8 cellular contexts compared by ENCODE assay signal in the genomic region with DNA sequence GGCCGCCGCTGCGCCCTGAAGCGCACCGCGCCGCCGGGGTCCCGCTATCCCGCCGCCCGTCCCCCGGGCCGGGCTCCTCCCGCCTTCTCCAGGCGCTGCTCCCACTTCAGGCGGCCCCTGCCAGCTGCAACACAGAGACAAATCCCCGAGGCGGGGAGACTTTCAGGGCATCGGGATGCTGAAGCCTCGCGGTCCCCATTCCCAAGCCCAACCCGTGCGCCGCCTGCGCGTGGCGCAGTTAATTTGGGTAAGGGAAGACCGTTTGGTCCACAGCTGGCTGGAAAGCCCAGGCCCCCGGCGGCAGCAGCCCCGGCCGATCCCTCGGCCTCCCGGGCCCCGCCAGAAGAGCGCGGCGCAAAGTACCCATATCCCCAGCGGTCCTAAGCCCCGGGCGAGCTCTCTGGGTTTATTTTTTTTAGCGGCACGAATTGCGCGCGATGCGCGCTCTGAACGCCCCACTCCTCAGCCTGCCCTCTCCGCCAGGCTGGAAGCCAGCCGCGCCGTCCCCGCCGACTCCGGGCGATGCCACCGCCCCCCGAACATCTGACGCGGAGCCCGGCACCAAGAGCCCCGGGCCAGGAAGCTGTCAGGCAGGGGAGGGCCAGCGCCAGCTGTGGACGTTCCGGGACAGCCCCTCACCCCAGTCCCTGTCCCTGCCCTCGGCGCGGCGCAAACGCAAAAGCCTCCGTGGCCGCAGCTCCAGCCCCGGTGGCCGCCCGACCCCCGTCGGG. TPM values are rescaled to one million over a fixed set of nuclear protein-coding genes. Genes with fewer than 3 reads are reported as not detected.
A peak's percentile ranks its signal among the peaks of the same experiment; 100 is the strongest.
DNase-seq lines count a peak whose midpoint lies in the region; ATAC-seq and TF ChIP-seq lines count a peak whose summit lies in the region.

No MANE protein-coding gene starts in this region.

- no peak overlapping the region for H2BK12ac ChIP-seq in neuronal stem cell (ENCODE audit: low read length)

- DNase-seq in ELF-1 (ENCODE audit: low read depth, low spot score) (peak; percentile 70), glutamatergic neuron (peak; percentile 53), neuronal stem cell (ENCODE audit: low spot score) (peak; percentile 65), DMS79 treated with DMSO at 0.1 percent for 48 hours (lab: John Stamatoyannopoulos, UW) (no peak)
- peak; percentile 28 for DNase-seq in activated CD8-positive, alpha-beta T cell treated with anti-CD3 and anti-CD28 coated beads, Interleukin-2, amount 10 ng/mL, durations not matched to agents 7 days and 5 days
- DNase-seq in stimulated activated CD4-positive, alpha-beta T cell treated with anti-CD3 and anti-CD28 coated beads, Interleukin-4, amount 100 ng/mL, for 24 hours: no peak

- POLR2A ChIA-PET in activated CD8-positive, alpha-beta T cell treated with anti-CD3 and anti-CD28 coated beads, Interleukin-2, amount 10 ng/mL, durations not matched to agents 7 days and 5 days (lab: Charles Lee): no interaction called here

- peak overlapping the region; percentile 93 for H3K18ac ChIP-seq in neuronal stem cell (ENCODE audit: low read length)

- H2BK5ac ChIP-seq in neuronal stem cell (ENCODE audit: low read length): peak overlapping the region; percentile 67

- peak overlapping the region; percentile 62 to 93 for H3K4me3 ChIP-seq in neuronal stem cell (ENCODE audit: low read length in 2 of 2)

- H3K4me3 Mint-ChIP-seq in activated CD8-positive, alpha-beta T cell treated with anti-CD3 and anti-CD28 coated beads, Interleukin-2, amount 10 ng/mL, durations not matched to agents 7 days and 5 days: peak overlapping the region; percentile 5
- peak overlapping the region; percentile 71 for H3K4me3 Mint-ChIP-seq in glutamatergic neuron (ENCODE audit: unreplicated experiment)

- H3K4ac ChIP-seq in neuronal stem cell (ENCODE audit: low read length): no peak overlapping the region

- ATAC-seq in GM19455 (IDR thresholded peaks at IDR 0.05; ENCODE audit: unreplicated experiment): peak; percentile 46
- peak; percentile 53 for ATAC-seq in HG03439 (IDR thresholded peaks at IDR 0.05; ENCODE audit: unreplicated experiment)
- peak; percentile 62 for ATAC-seq in activated CD8-positive, alpha-beta T cell treated with anti-CD3 and anti-CD28 coated beads, Interleukin-2, amount 10 ng/mL, durations not matched to agents 7 days and 5 days

- CTCF ChIA-PET in activated CD8-positive, alpha-beta T cell treated with anti-CD3 and anti-CD28 coated beads, Interleukin-2, amount 10 ng/mL, durations not matched to agents 7 days and 5 days (lab: Charles Lee): interaction anchor here (0.7 to 1.3 kb wide), 2 partner anchors 12 to 309 kb away, joined by 3 read pairs; no protein-coding TSS in a partner anchor

- H3K36me3 ChIP-seq in neuronal stem cell (replicated peaks in 1 of 2; ENCODE audit: control insufficient read depth in 2 of 2, insufficient read depth in 2 of 2, low read length in 2 of 2): peaks cover 0 to 2% of the 10 kb centered on the region in 2 donors

- peaks cover 10 to 11% of the 10 kb centered on the region in 2 donors for H3K4me1 ChIP-seq in neuronal stem cell (ENCODE audit: control insufficient read depth in 2 of 2, insufficient read depth in 1 of 2, low read depth in 1 of 2, low read length in 2 of 2)

- peak overlapping the region; percentile 63 for H3K23ac ChIP-seq in neuronal stem cell (ENCODE audit: low read depth, low read length, poor library complexity)

- no peaks in the 10 kb centered on the region for H3K27me3 ChIP-seq in neuronal stem cell (ENCODE audit: control insufficient read depth in 3 of 3, insufficient read depth in 3 of 3, low read depth in 1 of 3, low read length in 3 of 3)

- peak overlapping the region; percentile 87 for H3K4me2 ChIP-seq in neuronal stem cell (ENCODE audit: insufficient read depth, low read length, poor library complexity, severe bottlenecking)

- no peaks in the 10 kb centered on the region for H3K36me3 Mint-ChIP-seq in activated CD8-positive, alpha-beta T cell treated with anti-CD3 and anti-CD28 coated beads, Interleukin-2, amount 10 ng/mL, durations not matched to agents 7 days and 5 days (ENCODE audit: low read depth)
- H3K36me3 Mint-ChIP-seq in glutamatergic neuron (ENCODE audit: unreplicated experiment): no peaks in the 10 kb centered on the region

- no peak overlapping the region for H2BK15ac ChIP-seq in neuronal stem cell (ENCODE audit: low read length)

- peaks cover 2% of the 10 kb centered on the region for H3K4me1 Mint-ChIP-seq in activated CD8-positive, alpha-beta T cell treated with anti-CD3 and anti-CD28 coated beads, Interleukin-2, amount 10 ng/mL, durations not matched to agents 7 days and 5 days (ENCODE audit: low read depth)
- peaks cover 3% of the 10 kb centered on the region for H3K4me1 Mint-ChIP-seq in glutamatergic neuron (ENCODE audit: low read depth, unreplicated experiment)

- no peak overlapping the region for H3K27ac Mint-ChIP-seq in activated CD8-positive, alpha-beta T cell treated with anti-CD3 and anti-CD28 coated beads, Interleukin-2, amount 10 ng/mL, durations not matched to agents 7 days and 5 days
- H3K27ac Mint-ChIP-seq in glutamatergic neuron (ENCODE audit: unreplicated experiment): no peak overlapping the region

- H2AK5ac ChIP-seq in neuronal stem cell (ENCODE audit: low read depth, low read length): peak overlapping the region; percentile 14

- H3K9ac ChIP-seq in neuronal stem cell (ENCODE audit: low read depth, low read length, poor library complexity): peak overlapping the region; percentile 91

- no peak overlapping the region for H2BK120ac ChIP-seq in neuronal stem cell (ENCODE audit: low read depth, low read length)

- no peaks in the 10 kb centered on the region for H3K9me3 Mint-ChIP-seq in activated CD8-positive, alpha-beta T cell treated with anti-CD3 and anti-CD28 coated beads, Interleukin-2, amount 10 ng/mL, durations not matched to agents 7 days and 5 days (ENCODE audit: insufficient read depth)
- no peaks in the 10 kb centered on the region for H3K9me3 Mint-ChIP-seq in glutamatergic neuron (ENCODE audit: unreplicated experiment)

- peaks cover 53% of the 10 kb centered on the region for H3K27me3 Mint-ChIP-seq in activated CD8-positive, alpha-beta T cell treated with anti-CD3 and anti-CD28 coated beads, Interleukin-2, amount 10 ng/mL, durations not matched to agents 7 days and 5 days (ENCODE audit: low read depth)
- H3K27me3 Mint-ChIP-seq in glutamatergic neuron (ENCODE audit: unreplicated experiment): no peaks in the 10 kb centered on the region

- peak overlapping the region; percentile 98 for H2AFZ ChIP-seq in neuronal stem cell (ENCODE audit: low read length)

- peaks cover 2% of the 10 kb centered on the region for H3K79me1 ChIP-seq in neuronal stem cell (ENCODE audit: low read depth, low read length)

- no peak overlapping the region for H4K8ac ChIP-seq in neuronal stem cell (ENCODE audit: low read depth, low read length)

- peak overlapping the region; percentile 32 for H3K14ac ChIP-seq in neuronal stem cell (ENCODE audit: low read length)

- no CpG with 5 or more reads among the region's 79 CpGs for WGBS in neuronal stem cell (ENCODE audit: extremely low coverage in 2 of 2, insufficient read length in 2 of 2, insufficient replicate concordance in 1 of 2), 2 donors

- H4K91ac ChIP-seq in neuronal stem cell (ENCODE audit: low read depth, low read length, poor library complexity): no peak overlapping the region

- H3K9me3 ChIP-seq in neuronal stem cell (replicated peaks in 1 of 2; ENCODE audit: control insufficient read depth in 2 of 2, insufficient read depth in 1 of 2, low read depth in 1 of 2, low read length in 2 of 2): no peaks in the 10 kb centered on the region

- TF ChIP-seq CTCF in glutamatergic neuron (IDR thresholded peaks at IDR 0.05; ENCODE audit: partially characterized antibody, unreplicated experiment): no peak

- peak overlapping the region; percentile 84 for H3K27ac ChIP-seq in neuronal stem cell (replicated peaks; ENCODE audit: low read length)

RNA-seq across cellular contexts. Expression of a gene that starts 0.5 kb away (rescaled TPM):
- total RNA-seq in activated CD8-positive, alpha-beta T cell treated with anti-CD3 and anti-CD28 coated beads, Interleukin-2, amount 10 ng/mL, durations not matched to agents 7 days and 5 days: 1 to 10 TPM in 1 of 2 experiments, under 1 TPM in 1; 0.81 to 1.3 TPM
- total RNA-seq in glutamatergic neuron (ENCODE audit: unreplicated experiment): 12.6 TPM
- polyA plus RNA-seq in neuronal stem cell (2013, experiment 1 of 2): 10.4 TPM
- polyA plus RNA-seq in neuronal stem cell (2013, experiment 2 of 2): 10.1 TPM

Comparison
In these comparisons a context has a peak if more than half of its experiments do, and no peak if none do; other contexts are left out.
1. DNase-seq: peak in ELF-1 (single experiment), activated CD8-positive, alpha-beta T cell treated with anti-CD3 and anti-CD28 coated beads, Interleukin-2, amount 10 ng/mL, durations not matched to agents 7 days and 5 days (single experiment), glutamatergic neuron (single experiment) and neuronal stem cell (single experiment); none in DMS79 treated with DMSO at 0.1 percent for 48 hours (single experiment) and stimulated activated CD4-positive, alpha-beta T cell treated with anti-CD3 and anti-CD28 coated beads, Interleukin-4, amount 100 ng/mL, for 24 hours (single experiment).
2. Peak in every context shown above with its lines, with median percentiles within 50 percentile points of each other: ATAC-seq.